In genomic region chr13:103788061-103788652, GRCh38 we compare ENCODE assay signal across 13 cellular contexts.
A peak's percentile ranks its signal among the peaks of the same experiment; 100 is the strongest.
DNase-seq lines count a peak whose midpoint lies in the region; ATAC-seq and TF ChIP-seq lines count a peak whose summit lies in the region.
"Had no signal": no experiment of that assay in that cellular context is flagged by ENCODE, and none has a peak within 500 bp of the region (broad histone marks: within the 10 kb centered on the region; RNA-seq: fewer than 3 reads in every experiment).

No MANE protein-coding gene starts in this region.

- H3K27me3 Mint-ChIP-seq in brain = no peaks in the 10 kb centered on the region
- peaks cover 0 to 4% (median 0%) of the 10 kb centered on the region in 5 donors for H3K27me3 Mint-ChIP-seq in naive thymus-derived CD8-positive, alpha-beta T cell

- peaks cover 0 to 14% (median 8%) of the 10 kb centered on the region in 5 experiments for H3K9me3 Mint-ChIP-seq in brain
- H3K9me3 Mint-ChIP-seq in naive thymus-derived CD8-positive, alpha-beta T cell = peaks cover 0 to 9% (median 0%) of the 10 kb centered on the region in 9 donors

- no peaks in the 10 kb centered on the region for H3K4me1 ChIP-seq in lower lobe of right lung

- POLR2A ChIA-PET in naive thymus-derived CD8-positive, alpha-beta T cell (lab: Charles Lee) = no interaction called here

- no peak overlapping the region for H3K4me3 ChIP-seq in lower lobe of right lung

- no peaks in the 10 kb centered on the region for H3K9me3 ChIP-seq in lower lobe of right lung

- H3K27ac ChIP-seq in lower lobe of right lung = no peak overlapping the region

- TF ChIP-seq CTCF in GM12874 (IDR thresholded peaks at IDR 0.05; ENCODE audit: insufficient read depth, low read depth, low read length) = peak; percentile 20; the same call in 1 of the 2 replicates
- peak; percentile 36 to 48 for TF ChIP-seq CTCF in brain (conservative IDR thresholded peaks at IDR 0.05)
- TF ChIP-seq CTCF in GM20000 (IDR thresholded peaks at IDR 0.05; ENCODE audit: extremely low read depth, missing control alignments) = no peak
- TF ChIP-seq CTCF in lower lobe of right lung (IDR thresholded peaks at IDR 0.05) = no peak

- no peaks in the 10 kb centered on the region for H3K36me3 ChIP-seq in lower lobe of right lung

- H3K4me1 Mint-ChIP-seq in brain = no peaks in the 10 kb centered on the region
- H3K4me1 Mint-ChIP-seq in naive thymus-derived CD8-positive, alpha-beta T cell = no peaks in the 10 kb centered on the region

- no peak overlapping the region for H3K4me3 Mint-ChIP-seq in brain
- no peak overlapping the region for H3K4me3 Mint-ChIP-seq in naive thymus-derived CD8-positive, alpha-beta T cell

- peak overlapping the region in 1 of 5 experiments; percentile 60 for H3K27ac Mint-ChIP-seq in brain
- H3K27ac Mint-ChIP-seq in naive thymus-derived CD8-positive, alpha-beta T cell = no peak overlapping the region

- no peak for ATAC-seq in naive thymus-derived CD8-positive, alpha-beta T cell
- ATAC-seq in lower lobe of right lung = no peak

- no peaks in the 10 kb centered on the region for H3K36me3 Mint-ChIP-seq in brain
- H3K36me3 Mint-ChIP-seq in naive thymus-derived CD8-positive, alpha-beta T cell = no peaks in the 10 kb centered on the region

- no peaks in the 10 kb centered on the region for H3K27me3 ChIP-seq in lower lobe of right lung (ENCODE audit: low read depth)

- intact Hi-C loops in lower lobe of right lung (cut with DNase I) = no loop called here

- DNase-seq in MV-4-11 (lab: John Stamatoyannopoulos, UW) = peak; percentile 5
- DNase-seq in left kidney (ENCODE audit: low read depth, low spot score) = peak; percentile 52
- no peak for DNase-seq in GM20000 (ENCODE audit: low spot score)
- DNase-seq in activated effector memory CD4-positive, alpha-beta T cell treated with Interleukin-2 at 50 U/mL for 16 hours = no peak
- DNase-seq in naive thymus-derived CD8-positive, alpha-beta T cell = no peak
- DNase-seq in lower lobe of right lung = no peak
- DNase-seq: activated CD4-positive, CD25-positive, alpha-beta regulatory T cell treated with anti-CD3 and anti-CD28 coated beads, Interleukin-2, amount 50 U/mL, for 72 hours; COR-L47; foreskin melanocyte; NCI-H187; SHP77 had no signal

Comparison
In these comparisons a context has a peak if more than half of its experiments do, and no peak if none do; other contexts are left out.
1. CTCF ChIP-seq: peak in GM12874 (single experiment) and brain (2 of 2); none in GM20000 (single experiment) and lower lobe of right lung (single experiment).
2. DNase-seq: peak in MV-4-11 (single experiment) and left kidney (single experiment); none in GM20000 (single experiment), activated effector memory CD4-positive, alpha-beta T cell treated with Interleukin-2 at 50 U/mL for 16 hours (single experiment), naive thymus-derived CD8-positive, alpha-beta T cell (0 of 10) and lower lobe of right lung (single experiment).